ENCODE assay signal across 1 cellular context in genomic region chr10:75377869-75378268, GRCh38.
TF ChIP-seq lines count a peak whose summit lies in the region.

No MANE protein-coding gene starts in this region.

TF ChIP-seq in K562, 482 proteins besides CTCF, POLR2A, EP300 and RAD21 (continued from another document):
- TF ChIP-seq PRDM10 (IDR thresholded peaks at IDR 0.05; ENCODE audit: partially characterized antibody) (no peak), SAFB2 (IDR thresholded peaks at IDR 0.05; ENCODE audit: borderline replicate concordance, low read depth, low read length, severe bottlenecking) (no peak), ZNF431 (CRISPR knock-in tag; IDR thresholded peaks at IDR 0.05) (no peak), ZNF354B (CRISPR knock-in tag; IDR thresholded peaks at IDR 0.05) (no peak), TEAD4 (IDR thresholded peaks at IDR 0.05; ENCODE audit: low read length) (peak; percentile 47), TEAD4 (CRISPR knock-in tag; IDR thresholded peaks at IDR 0.05; ENCODE audit: borderline replicate concordance) (no peak), PYGO2 (tag; IDR thresholded peaks at IDR 0.05) (no peak)
